Comparison of ENCODE assay signal across 14 cellular contexts in the genomic region with DNA sequence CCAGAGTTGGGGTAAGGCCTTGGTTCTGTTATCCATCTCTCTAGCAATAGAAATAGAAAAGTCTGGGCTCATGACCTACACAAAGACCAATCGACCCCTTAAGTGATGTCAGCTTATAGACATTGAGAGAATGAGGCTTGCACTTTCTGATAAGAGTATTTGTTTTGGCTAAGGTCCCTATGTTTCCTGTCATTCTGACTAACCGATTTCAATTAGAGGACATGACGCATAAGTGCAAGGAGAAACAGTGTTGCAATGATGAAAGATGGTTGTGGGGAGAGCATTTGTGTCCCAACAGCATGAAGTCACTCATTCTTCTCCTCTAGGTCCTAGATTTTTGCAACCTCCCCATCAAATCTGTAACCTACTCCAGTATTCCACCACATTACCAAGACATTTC.
DNase-seq lines count a peak whose midpoint lies in the region; ATAC-seq, FAIRE-seq and TF ChIP-seq lines count a peak whose summit lies in the region.
"Had no signal": no experiment of that assay in that cellular context is flagged by ENCODE, and none has a peak within 500 bp of the region (broad histone marks: within the 10 kb centered on the region; RNA-seq: fewer than 3 reads in every experiment).

No MANE protein-coding gene starts in this region.

- DNase-seq in AG08395 (ENCODE audit: low spot score) (peak; percentile 3), HTR-8/SVneo (ENCODE audit: insufficient read length, low spot score) (peak; percentile 48), body of pancreas (peak in 1 of 4 donors; percentile 6), left lung (no peak), D341Med (ENCODE audit: low spot score) (no peak), PC-9 (no peak)
- DNase-seq in stimulated activated CD8-positive, alpha-beta memory T cell treated with anti-CD3 and anti-CD28 coated beads, Interleukin-4, amount 100 ng/mL, for 48 hours: no peak
- DNase-seq: activated CD4-positive, alpha-beta T cell treated with anti-CD3 and anti-CD28 coated beads, Interleukin-2, amount 50 U/mL, for 48 hours; activated naive CD4-positive, alpha-beta T cell treated with anti-CD3 and anti-CD28 coated beads, Interleukin-2, amount 50 U/mL, for 16 hours; stimulated activated CD4-positive, alpha-beta T cell treated with anti-CD3 and anti-CD28 coated beads, Interleukin-1b, Interleukin-23, amount 100 ng/mL, for 48 hours; stimulated activated naive CD8-positive, alpha-beta T cell treated with anti-CD3 and anti-CD28 coated beads, Interleukin-15, amount 100 ng/mL, for 72 hours; T-cell had no signal

- TF ChIP-seq CTCF in body of pancreas (IDR thresholded peaks at IDR 0.05) (no peak), left lung (IDR thresholded peaks at IDR 0.05) (no peak), PC-9 (conservative IDR thresholded peaks at IDR 0.05) (no peak)

- no peak overlapping the region for H3K4me3 ChIP-seq in body of pancreas
- H3K4me3 ChIP-seq in left lung: no peak overlapping the region
- no peak overlapping the region for H3K4me3 ChIP-seq in PC-9
- H3K4me3 ChIP-seq: BLaER1 treated with 17β-estradiol and CSF1 and Interleukin-3, amounts not matched to agents 10 nM and 100 nM had no signal

- CTCF ChIA-PET in PC-9 (lab: Charles Lee): no interaction called here

- H3K4me1 ChIP-seq in body of pancreas (no peaks in the 10 kb centered on the region), left lung (no peaks in the 10 kb centered on the region), PC-9 (replicated peaks; ENCODE audit: insufficient read depth) (no peaks in the 10 kb centered on the region)
- H3K4me1 ChIP-seq: BLaER1 treated with 17β-estradiol and CSF1 and Interleukin-3, amounts not matched to agents 10 nM and 100 nM had no signal

- H3K36me3 ChIP-seq in body of pancreas (replicated peaks in 1 of 2; ENCODE audit: insufficient read depth in 1 of 2, low read depth in 2 of 2) (no peaks in the 10 kb centered on the region), left lung (no peaks in the 10 kb centered on the region), PC-9 (ENCODE audit: low read depth) (no peaks in the 10 kb centered on the region)
- H3K36me3 ChIP-seq: BLaER1 treated with 17β-estradiol and CSF1 and Interleukin-3, amounts not matched to agents 10 nM and 100 nM had no signal

- no TSS peak for BruUV-seq in PC-9 (replicated peaks; lab: Mats Ljungman, UMichigan)

- H3K4me2 ChIP-seq in PC-9: no peak overlapping the region
- H3K4me2 ChIP-seq: BLaER1 treated with 17β-estradiol and CSF1 and Interleukin-3, amounts not matched to agents 10 nM and 100 nM had no signal

- FAIRE-seq in HTR-8/SVneo (lab: Jason Lieb, UNC): no peak

- no peaks in the 10 kb centered on the region for H3K79me2 ChIP-seq in PC-9 (ENCODE audit: low read depth)

- intact Hi-C loops in body of pancreas (cut with DNase I) (no loop called here), left lung (cut with DNase I) (no loop called here), PC-9 (cut with micrococcal nuclease; ENCODE audit: unreplicated experiment) (no loop called here)

- H3K27ac ChIP-seq in body of pancreas (no peak overlapping the region), left lung (no peak overlapping the region), PC-9 (no peak overlapping the region)
- H3K27ac ChIP-seq: BLaER1 treated with 17β-estradiol and CSF1 and Interleukin-3, amounts not matched to agents 10 nM and 100 nM had no signal

- TF ChIP-seq POLR2A in body of pancreas (IDR thresholded peaks at IDR 0.05): no peak

- no peaks in the 10 kb centered on the region for H4K20me1 ChIP-seq in PC-9 (ENCODE audit: insufficient read depth)
- H4K20me1 ChIP-seq: BLaER1 treated with 17β-estradiol and CSF1 and Interleukin-3, amounts not matched to agents 10 nM and 100 nM had no signal

- H3F3A ChIP-seq in PC-9 (ENCODE audit: insufficient read depth, low read depth): no peaks in the 10 kb centered on the region

- 6 to 9% methylated on average over 3 of the region's 3 CpGs for WGBS in body of pancreas, 2 donors

- H3K9me2 ChIP-seq in PC-9 (ENCODE audit: insufficient read depth): no peaks in the 10 kb centered on the region

- H3K9me3 ChIP-seq in body of pancreas (no peaks in the 10 kb centered on the region), left lung (peaks cover 0 to 1% of the 10 kb centered on the region in 2 donors), PC-9 (ENCODE audit: insufficient read depth, low read depth) (no peaks in the 10 kb centered on the region)

- H3K27me3 ChIP-seq in body of pancreas: no peaks in the 10 kb centered on the region
- H3K27me3 ChIP-seq in left lung: no peaks in the 10 kb centered on the region
- H3K27me3 ChIP-seq in PC-9 (ENCODE audit: insufficient read depth, low read depth): no peaks in the 10 kb centered on the region
- H3K27me3 ChIP-seq: BLaER1 treated with 17β-estradiol and CSF1 and Interleukin-3, amounts not matched to agents 10 nM and 100 nM had no signal

- no peak overlapping the region for H2AFZ ChIP-seq in PC-9

- ATAC-seq in body of pancreas (peak; percentile 59), left lung (peak; percentile 85), HG02798 (IDR thresholded peaks at IDR 0.05; ENCODE audit: poor library complexity, unreplicated experiment) (no peak)
- ATAC-seq: stimulated activated naive CD8-positive, alpha-beta T cell treated with anti-CD3 and anti-CD28 coated beads, Interleukin-15, amount 100 ng/mL, for 72 hours; T-cell had no signal

- POLR2A ChIA-PET in PC-9 (lab: Charles Lee; ENCODE audit: unreplicated experiment): no interaction called here

Comparison
In these comparisons a context has a peak if more than half of its experiments do, and no peak if none do; other contexts are left out.
1. DNase-seq: peak in AG08395 (single experiment) and HTR-8/SVneo (single experiment); none in left lung (0 of 2), D341Med (single experiment), PC-9 (0 of 2) and stimulated activated CD8-positive, alpha-beta memory T cell treated with anti-CD3 and anti-CD28 coated beads, Interleukin-4, amount 100 ng/mL, for 48 hours (single experiment).